8 cellular contexts compared by ENCODE assay signal in the genomic region with DNA sequence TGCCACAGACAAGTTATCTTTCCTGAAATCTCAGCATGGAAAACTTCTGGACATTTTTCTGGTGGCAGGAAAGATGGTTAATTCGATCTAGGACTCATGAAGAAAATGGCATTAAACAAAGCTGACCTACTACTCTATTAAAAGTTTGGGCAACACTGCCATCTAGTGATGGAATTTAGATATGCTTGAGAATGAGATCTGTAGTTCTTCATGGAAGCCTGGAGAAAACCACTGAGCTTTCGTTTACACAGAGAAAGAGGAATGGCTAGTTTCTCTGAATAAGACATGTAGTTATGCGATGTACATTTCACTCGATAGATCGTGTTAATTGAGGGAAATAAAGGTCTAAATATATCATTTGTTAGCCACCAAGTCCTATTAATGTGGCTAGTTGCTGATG. TPM values are rescaled to one million over a fixed set of nuclear protein-coding genes. Genes with fewer than 3 reads are reported as not detected.
DNase-seq lines count a peak whose midpoint lies in the region; ATAC-seq and TF ChIP-seq lines count a peak whose summit lies in the region.

No MANE protein-coding gene starts in this region.

- H3K4me3 ChIP-seq in BE2C (ENCODE audit: low read depth, low read length): no peak overlapping the region
- no peak overlapping the region for H3K4me3 ChIP-seq in WERI-Rb-1 (ENCODE audit: low read depth, low read length)

- no peaks in the 10 kb centered on the region for H3K36me3 ChIP-seq in BE2C
- H3K36me3 ChIP-seq in WERI-Rb-1: no peaks in the 10 kb centered on the region

- TF ChIP-seq CTCF in BE2C (IDR thresholded peaks at IDR 0.05; ENCODE audit: low read depth, low read length): peak; percentile 49
- peak; percentile 33; the same call in 1 of the 2 replicates for TF ChIP-seq CTCF in WERI-Rb-1 (IDR thresholded peaks at IDR 0.05; ENCODE audit: low read depth, low read length)

- no peaks in the 10 kb centered on the region for H3K9me3 ChIP-seq in BE2C
- no peaks in the 10 kb centered on the region for H3K9me3 ChIP-seq in WERI-Rb-1 (ENCODE audit: severe bottlenecking)

- H3K4me1 ChIP-seq in BE2C: no peaks in the 10 kb centered on the region

- intact Hi-C loops in sciatic nerve (cut with DNase I): loop anchor here (5.0 kb wide), 1 partner anchor 395 kb away; no protein-coding TSS in a partner anchor

- DNase-seq in BE2C (no peak), NCI-H187 treated with DMSO at 0.1 percent for 48 hours (lab: John Stamatoyannopoulos, UW) (peak; percentile 38), WERI-Rb-1 (peak; percentile 14), glomerular visceral epithelial cell (ENCODE audit: extremely low spot score) (peak; percentile 65), sciatic nerve (ENCODE audit: low spot score) (no peak)
- DNase-seq in stimulated activated CD4-positive, alpha-beta T cell treated with anti-CD3 and anti-CD28 coated beads, Interleukin-15, amount 100 ng/mL, for 24 hours: no peak

- ATAC-seq in GM18499 (IDR thresholded peaks at IDR 0.05; ENCODE audit: insufficient read depth, unreplicated experiment): peak; percentile 73
- peak; percentile 72 for ATAC-seq in HG02852 (IDR thresholded peaks at IDR 0.05; ENCODE audit: unreplicated experiment)
- ATAC-seq in sciatic nerve: peak; percentile 83

- no peaks in the 10 kb centered on the region for H3K27me3 ChIP-seq in BE2C
- peaks cover 46% of the 10 kb centered on the region for H3K27me3 ChIP-seq in WERI-Rb-1 (ENCODE audit: insufficient read depth, low read depth, severe bottlenecking)

- no peak overlapping the region for H3K27ac ChIP-seq in WERI-Rb-1

RNA-seq across cellular contexts. Expression of a gene that starts 51.7 kb away (rescaled TPM):
- polyA plus RNA-seq in BE2C (2012; ENCODE audit: insufficient read depth, insufficient read length, low read depth): not detected
- total RNA-seq in sciatic nerve: 183 TPM

Comparison
In these comparisons a context has a peak if more than half of its experiments do, and no peak if none do; other contexts are left out.
1. DNase-seq: peak in NCI-H187 treated with DMSO at 0.1 percent for 48 hours (single experiment), WERI-Rb-1 (single experiment) and glomerular visceral epithelial cell (single experiment); none in BE2C (single experiment), sciatic nerve (single experiment) and stimulated activated CD4-positive, alpha-beta T cell treated with anti-CD3 and anti-CD28 coated beads, Interleukin-15, amount 100 ng/mL, for 24 hours (single experiment).
2. Peak in every context shown above with its lines, with median percentiles within 50 percentile points of each other: ATAC-seq.